15 cellular contexts compared by ENCODE assay signal in the genomic region with DNA sequence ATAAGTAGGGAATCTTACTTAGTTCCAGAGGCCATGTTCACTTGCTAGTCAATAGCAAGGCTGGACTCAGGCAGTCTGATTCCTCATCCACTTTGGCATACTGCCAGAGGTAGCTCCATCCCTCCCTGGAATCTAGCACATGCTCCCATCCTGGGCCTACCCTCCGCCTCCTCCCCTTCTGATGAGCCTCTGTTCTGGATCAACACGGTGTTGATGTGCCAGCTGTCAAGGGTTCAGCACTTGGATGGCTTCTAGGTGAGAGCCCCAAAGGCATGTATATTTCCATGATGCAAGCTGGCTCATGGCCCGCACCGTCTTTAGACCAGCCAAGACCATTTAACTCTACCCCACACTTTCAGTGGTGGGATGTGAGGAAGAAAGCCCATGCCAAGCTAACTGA. TPM values are rescaled to one million over a fixed set of nuclear protein-coding genes. Genes with fewer than 3 reads are reported as not detected.
DNase-seq lines count a peak whose midpoint lies in the region; ATAC-seq and TF ChIP-seq lines count a peak whose summit lies in the region.
"Had no signal": no experiment of that assay in that cellular context is flagged by ENCODE, and none has a peak within 500 bp of the region (broad histone marks: within the 10 kb centered on the region; RNA-seq: fewer than 3 reads in every experiment).

No MANE protein-coding gene starts in this region.

- H3K27me3 ChIP-seq in stomach, result no peaks in the 10 kb centered on the region
- no peaks in the 10 kb centered on the region for H3K27me3 ChIP-seq in effector memory CD4-positive, alpha-beta T cell (replicated peaks; ENCODE audit: control insufficient read depth, insufficient read depth, low read length, poor library complexity, severe bottlenecking)

- no peak overlapping the region for H3K4me3 ChIP-seq in stomach
- H3K4me3 ChIP-seq in effector memory CD4-positive, alpha-beta T cell (ENCODE audit: insufficient read depth, low read depth, low read length, poor library complexity, severe bottlenecking), result no peak overlapping the region
- H3K4me3 ChIP-seq: SJSA1 had no signal

- H3K9me3 ChIP-seq in stomach, result no peaks in the 10 kb centered on the region
- H3K9me3 ChIP-seq in effector memory CD4-positive, alpha-beta T cell (ENCODE audit: control insufficient read depth, low read length), result no peaks in the 10 kb centered on the region
- H3K9me3 ChIP-seq: SJSA1 had no signal

- H3K36me3 ChIP-seq in stomach, result peaks cover 0 to 5% (median 0%) of the 10 kb centered on the region in 4 donors
- H3K36me3 ChIP-seq in effector memory CD4-positive, alpha-beta T cell (ENCODE audit: control insufficient read depth, insufficient read depth, low read length), result no peaks in the 10 kb centered on the region
- H3K36me3 ChIP-seq: SJSA1 had no signal

- DNase-seq in DMS53 (lab: John Stamatoyannopoulos, UW) (peak; percentile 24), DMS53 treated with DMSO at 0.1 percent for 48 hours (lab: John Stamatoyannopoulos, UW; ENCODE audit: unreplicated experiment) (no peak), NCI-H510A (lab: John Stamatoyannopoulos, UW) (peak; percentile 30), Right ventricle myocardium superior (peak; percentile 71), stomach (no peak)
- no peak for DNase-seq in effector memory CD4-positive, alpha-beta T cell
- DNase-seq: activated CD8-positive, alpha-beta memory T cell treated with anti-CD3 and anti-CD28 coated beads, Interleukin-2, amount 10 ng/mL, durations not matched to agents 7 days and 5 days; activated naive CD4-positive, alpha-beta T cell treated with anti-CD3 and anti-CD28 coated beads for 36 hours; CD4-positive, alpha-beta memory T cell; H7 had no signal

- intact Hi-C loops in Right ventricle myocardium superior (cut with DNase I) (no loop called here), stomach (cut with DNase I; ENCODE audit: low total_unique reads) (no loop called here)

- H3K27ac ChIP-seq in stomach, result peak overlapping the region in 3 of 5 donors; percentile 54 to 88 (median 65)
- H3K27ac ChIP-seq in effector memory CD4-positive, alpha-beta T cell (ENCODE audit: insufficient read depth, low read length, poor library complexity, severe bottlenecking), result no peak overlapping the region
- H3K27ac ChIP-seq: 22Rv1, SJSA1, VCaP had no signal

- TF ChIP-seq POLR2A in stomach (IDR thresholded peaks at IDR 0.05), result no peak

- H3K4me1 ChIP-seq in stomach, result peaks cover 7 to 37% (median 14%) of the 10 kb centered on the region in 4 donors
- H3K4me1 ChIP-seq in effector memory CD4-positive, alpha-beta T cell (ENCODE audit: control insufficient read depth, insufficient read depth, low read length, poor library complexity, severe bottlenecking), result no peaks in the 10 kb centered on the region
- H3K4me1 ChIP-seq: SJSA1 had no signal

- TF ChIP-seq CTCF in stomach (IDR thresholded peaks at IDR 0.05), result no peak

- 61 to 92% (median 83%) methylated on average over 3 to 4 of the region's 4 CpGs for WGBS in stomach, 5 donors

- TF ChIP-seq EP300 in stomach (IDR thresholded peaks at IDR 0.05), result peak; percentile 75

- ATAC-seq in Right ventricle myocardium superior (ENCODE audit: poor library complexity) (peak; percentile 85), GM19463 (IDR thresholded peaks at IDR 0.05; ENCODE audit: unreplicated experiment) (no peak), HG02763 (IDR thresholded peaks at IDR 0.05; ENCODE audit: unreplicated experiment) (no peak)
- ATAC-seq: activated CD8-positive, alpha-beta memory T cell treated with anti-CD3 and anti-CD28 coated beads, Interleukin-2, amount 10 ng/mL, durations not matched to agents 7 days and 5 days had no signal

RNA-seq across cellular contexts. Expression of a gene that starts 36.4 kb away (rescaled TPM):
- total RNA-seq in Right ventricle myocardium superior (0.78 TPM), stomach (100 to 1,000 TPM in 1 of 5 donors, 1 to 10 TPM in 1, under 1 TPM in 1, not detected in 2; 0.18 to 245 (median 1.9) TPM)
- 1 to 10 TPM in 2 of 3 donors, under 1 TPM in 1; 0.88 to 2.9 (median 1.8) TPM for polyA plus RNA-seq in stomach
- total RNA-seq: SJSA1 had no signal

RNA-seq across cellular contexts. Expression of a gene that starts 36.9 kb away (rescaled TPM):
- 30.2 TPM for total RNA-seq in Right ventricle myocardium superior
- 100 to 1,000 TPM in 1 of 5 donors, 10 to 100 TPM in 4; 17.0 to 446 (median 47.1) TPM for total RNA-seq in stomach
- 100 to 1,000 TPM in 2 of 3 donors, 10 to 100 TPM in 1; 84.4 to 139 (median 122) TPM for polyA plus RNA-seq in stomach

RNA-seq across cellular contexts. Expression of a gene that starts 38.9 kb away (rescaled TPM):
- 7.6 TPM for total RNA-seq in Right ventricle myocardium superior
- 10 to 100 TPM in 2 of 5 donors, 1 to 10 TPM in 1, under 1 TPM in 1, not detected in 1; 0.55 to 12.7 (median 6.7) TPM for total RNA-seq in stomach
- polyA plus RNA-seq in stomach, result under 1 TPM; 0.15 to 0.56 (median 0.33) TPM

RNA-seq across cellular contexts. Expression of a gene that starts 43.6 kb away (rescaled TPM):
- total RNA-seq in Right ventricle myocardium superior (1.5 TPM), stomach (1 to 10 TPM in 3 of 5 donors, under 1 TPM in 2; under 0.01 to 2.3 (median 2.0) TPM)
- polyA plus RNA-seq in stomach, result 1 to 10 TPM in 1 of 3 donors, under 1 TPM in 2; 0.70 to 1.2 (median 0.75) TPM

Comparison
In these comparisons a context has a peak if more than half of its experiments do, and no peak if none do; other contexts are left out.
1. DNase-seq: peak in DMS53 (single experiment), NCI-H510A (single experiment) and Right ventricle myocardium superior (single experiment); none in DMS53 treated with DMSO at 0.1 percent for 48 hours (single experiment), stomach (single experiment) and effector memory CD4-positive, alpha-beta T cell (0 of 3).